ENCODE assay signal across 17 cellular contexts in the genomic region with DNA sequence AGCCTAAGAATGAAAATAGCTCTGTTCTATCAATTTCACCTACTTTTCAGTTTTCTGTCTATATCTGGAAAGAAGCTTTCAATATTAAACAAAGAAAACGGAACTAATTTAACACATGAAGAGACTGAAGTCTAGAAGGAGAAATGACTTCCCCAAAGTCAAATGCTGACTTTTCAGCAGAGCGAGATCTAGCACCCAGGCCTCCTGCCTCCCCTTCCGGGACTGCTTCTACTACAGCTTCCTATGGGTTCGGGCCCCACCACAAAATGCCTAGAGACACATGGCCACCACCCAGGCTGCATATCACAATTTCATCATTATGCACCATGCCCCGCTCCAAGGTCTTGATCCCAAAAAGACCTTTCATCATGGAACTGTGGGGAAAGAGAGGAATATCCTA.
"Had no signal": no experiment of that assay in that cellular context is flagged by ENCODE, and none has a peak within 500 bp of the region (broad histone marks: within the 10 kb centered on the region; RNA-seq: fewer than 3 reads in every experiment).

No MANE protein-coding gene starts in this region.

- ATAC-seq: activated T-cell treated with anti-CD3 and anti-CD28 coated beads, Interleukin-2, amount 50 U/mL, for 4 hours; esophagus mucosa; left lobe of liver; naive thymus-derived CD8-positive, alpha-beta T cell; WTC11 had no signal

- H3K36me3 ChIP-seq: thoracic aorta, vagina had no signal

- H3K4me1 ChIP-seq: vagina had no signal

- H3K9me3 ChIP-seq: thoracic aorta, vagina had no signal

- H3K27ac ChIP-seq: thoracic aorta, vagina had no signal

- H3K4me3 ChIP-seq: lung, thoracic aorta, vagina had no signal

- H3K27me3 ChIP-seq: vagina had no signal

- DNase-seq: activated CD8-positive, alpha-beta memory T cell treated with anti-CD3 and anti-CD28 coated beads, Interleukin-2, amount 50 U/mL, for 4 hours; activated naive CD4-positive, alpha-beta T cell; activated naive CD8-positive, alpha-beta T cell treated with anti-CD3 and anti-CD28 coated beads for 36 hours; activated T-cell treated with anti-CD3 and anti-CD28 coated beads, Interleukin-2, amount 50 U/mL, for 4 hours; effector memory CD4-positive, alpha-beta T cell; foreskin melanocyte; immature natural killer cell; naive thymus-derived CD8-positive, alpha-beta T cell; retina; stimulated activated CD4-positive, alpha-beta T cell treated with anti-CD3 and anti-CD28 coated beads, Interleukin-4, amount 100 ng/mL, for 1 hour; stimulated activated naive CD4-positive, alpha-beta T cell had no signal
